ENCODE assay signal across 10 cellular contexts in genomic region chr17:37405522-37405921, GRCh38. TPM values are rescaled to one million over a fixed set of nuclear protein-coding genes. Genes with fewer than 3 reads are reported as not detected.
DNase-seq lines count a peak whose midpoint lies in the region; ATAC-seq and TF ChIP-seq lines count a peak whose summit lies in the region.
"Not testable (repeated sequence)": the region's sequence is repeated elsewhere in the genome, so short reads cannot be mapped to it uniquely, and the experiment has no call there.
"Had no signal": no experiment of that assay in that cellular context is flagged by ENCODE, and none has a peak within 500 bp of the region (broad histone marks: within the 10 kb centered on the region; RNA-seq: fewer than 3 reads in every experiment).

No MANE protein-coding gene starts in this region.

- H3K4me3 ChIP-seq in BJ (ENCODE audit: low read depth, low read length) (peak overlapping the region; percentile 93), HEK293 (ENCODE audit: low read depth, low read length) (peak overlapping the region; percentile 88), left ventricle myocardium inferior (peak overlapping the region; percentile 80)

- POLR2A ChIA-PET in BJ (lab: Charles Lee) = not testable (repeated sequence)
- POLR2A ChIA-PET in HEK293 (lab: Yijun Ruan, JAX) (interaction anchor here (0.6 to 1.7 kb wide), 2 partner anchors 47 to 48 kb away, joined by 3 to 4 read pairs; no protein-coding TSS in a partner anchor), RWPE1 (lab: Yijun Ruan, JAX; ENCODE audit: low non-redundant PET) (interaction anchor here (1.1 kb wide), 1 partner anchor 86 kb away, joined by 9 read pairs; no protein-coding TSS in a partner anchor)

- H3K36me3 ChIP-seq in BJ (ENCODE audit: control insufficient read depth, insufficient read depth, low read length); left ventricle myocardium inferior: not testable (repeated sequence)
- H3K36me3 ChIP-seq in HEK293 (ENCODE audit: control insufficient read depth in 2 of 2, insufficient read depth in 1 of 2, low read length in 2 of 2) = peaks cover 15 to 16% of the 10 kb centered on the region in 2 experiments; a peak in 2 of 3 replicates

- not testable (repeated sequence) for H3K9me3 ChIP-seq in HEK293 (ENCODE audit: control insufficient read depth, insufficient read depth, low read depth, low read length); left ventricle myocardium inferior (replicated peaks)

- H3K27ac ChIP-seq in HEK293 (ENCODE audit: extremely low read depth, low read depth, low read length); left ventricle myocardium inferior (replicated peaks): not testable (repeated sequence)
- H3K27ac ChIP-seq in RWPE1 = peak overlapping the region; percentile 94

- peaks cover 44% of the 10 kb centered on the region for H3K4me1 Mint-ChIP-seq in activated T-helper 1 cell treated with anti-CD3 and anti-CD28 coated beads, Interleukin-12 subunit alpha, Interleukin-12 subunit beta, Interleukin-2, Interleukin-4 antibody, amounts not matched to agents 30 ng/mL and 10 ng/mL and 1 ng/mL, durations not matched to agents 14 hours and 24 hours and 36 hours (ENCODE audit: low read depth)
- H3K4me1 Mint-ChIP-seq in dendritic cell treated with granulocyte-macrophage colony-stimulating factor and Interleukin-4, amounts not matched to agents 40 ng/mL and 50 ng/mL, for 4 days (ENCODE audit: low read depth) = peaks cover 38% of the 10 kb centered on the region
- peaks cover 27 to 39% of the 10 kb centered on the region in 2 donors for H3K4me1 Mint-ChIP-seq in natural killer cell treated with Interleukin-12 subunit alpha and Interleukin-12 subunit beta and Interleukin-15 and Interleukin-18, amount 100 ng/mL, for 72 hours (ENCODE audit: low read depth in 2 of 2)
- H3K4me1 Mint-ChIP-seq in stimulated activated naive CD8-positive, alpha-beta T cell treated with anti-CD3 and anti-CD28 coated beads, Interleukin-15, Interleukin-2, amounts not matched to agents 100 ng/mL and 50 ng/mL, for 24 hours (ENCODE audit: low read depth) = peaks cover 54% of the 10 kb centered on the region

- not testable (repeated sequence) for ATAC-seq in natural killer cell treated with Interleukin-12 subunit alpha and Interleukin-12 subunit beta and Interleukin-15 and Interleukin-18, amount 100 ng/mL, for 72 hours

- CTCF ChIA-PET in BJ (lab: Yijun Ruan, JAX) (interaction anchor here (2.3 kb wide), 1 partner anchor 32 kb away, joined by 16 read pairs; no protein-coding TSS in a partner anchor), HEK293 (lab: Yijun Ruan, JAX) (interaction anchor here (0.6 to 3.8 kb wide), 5 partner anchors 31 to 776 kb away, joined by 3 to 19 read pairs (median 3); no protein-coding TSS in a partner anchor)
- CTCF ChIA-PET in RWPE1 (lab: Yijun Ruan, JAX) = not testable (repeated sequence)

- DNase-seq in BJ (ENCODE audit: low read depth); RWPE1 (ENCODE audit: low spot score); activated T-helper 1 cell treated with anti-CD3 and anti-CD28 coated beads, Interleukin-12 subunit alpha, Interleukin-12 subunit beta, Interleukin-2, Interleukin-4 antibody, amounts not matched to agents 30 ng/mL and 10 ng/mL and 1 ng/mL, durations not matched to agents 14 hours and 24 hours and 36 hours (ENCODE audit: low spot score); left ventricle myocardium inferior; natural killer cell treated with Interleukin-12 subunit alpha and Interleukin-12 subunit beta and Interleukin-15 and Interleukin-18, amount 100 ng/mL, for 72 hours (ENCODE audit: low spot score): not testable (repeated sequence)

- H3K4me1 ChIP-seq in HEK293 (ENCODE audit: control insufficient read depth, insufficient read depth, low read length) = not testable (repeated sequence)
- peaks cover 31% of the 10 kb centered on the region for H3K4me1 ChIP-seq in left ventricle myocardium inferior

- TF ChIP-seq CTCF in BJ (IDR thresholded peaks at IDR 0.05; ENCODE audit: insufficient read depth, low read depth, low read length); HEK293 (tag by site-specific recombination; IDR thresholded peaks at IDR 0.05); RWPE1 (conservative IDR thresholded peaks at IDR 0.05; ENCODE audit: low read depth); left ventricle myocardium inferior (IDR thresholded peaks at IDR 0.05; ENCODE audit: borderline replicate concordance): not testable (repeated sequence)

- not testable (repeated sequence) for H3K27me3 ChIP-seq in BJ (ENCODE audit: control insufficient read depth, insufficient read depth, low read length); left ventricle myocardium inferior (ENCODE audit: low read depth)

- H3K36me3 Mint-ChIP-seq in activated T-helper 1 cell treated with anti-CD3 and anti-CD28 coated beads, Interleukin-12 subunit alpha, Interleukin-12 subunit beta, Interleukin-2, Interleukin-4 antibody, amounts not matched to agents 30 ng/mL and 10 ng/mL and 1 ng/mL, durations not matched to agents 14 hours and 24 hours and 36 hours (ENCODE audit: low read depth) = peaks cover 27% of the 10 kb centered on the region
- H3K36me3 Mint-ChIP-seq in dendritic cell treated with granulocyte-macrophage colony-stimulating factor and Interleukin-4, amounts not matched to agents 40 ng/mL and 50 ng/mL, for 4 days (ENCODE audit: low read depth); natural killer cell treated with Interleukin-12 subunit alpha and Interleukin-12 subunit beta and Interleukin-15 and Interleukin-18, amount 100 ng/mL, for 72 hours: not testable (repeated sequence)
- H3K36me3 Mint-ChIP-seq in stimulated activated naive CD8-positive, alpha-beta T cell treated with anti-CD3 and anti-CD28 coated beads, Interleukin-15, Interleukin-2, amounts not matched to agents 100 ng/mL and 50 ng/mL, for 24 hours (ENCODE audit: low read depth) = peaks cover 55% of the 10 kb centered on the region

- not testable (repeated sequence) for H3K27me3 Mint-ChIP-seq in activated T-helper 1 cell treated with anti-CD3 and anti-CD28 coated beads, Interleukin-12 subunit alpha, Interleukin-12 subunit beta, Interleukin-2, Interleukin-4 antibody, amounts not matched to agents 30 ng/mL and 10 ng/mL and 1 ng/mL, durations not matched to agents 14 hours and 24 hours and 36 hours (ENCODE audit: insufficient read depth); dendritic cell treated with granulocyte-macrophage colony-stimulating factor and Interleukin-4, amounts not matched to agents 40 ng/mL and 50 ng/mL, for 4 days; natural killer cell treated with Interleukin-12 subunit alpha and Interleukin-12 subunit beta and Interleukin-15 and Interleukin-18, amount 100 ng/mL, for 72 hours; stimulated activated naive CD8-positive, alpha-beta T cell treated with anti-CD3 and anti-CD28 coated beads, Interleukin-15, Interleukin-2, amounts not matched to agents 100 ng/mL and 50 ng/mL, for 24 hours

- H3K27ac Mint-ChIP-seq in activated T-helper 1 cell treated with anti-CD3 and anti-CD28 coated beads, Interleukin-12 subunit alpha, Interleukin-12 subunit beta, Interleukin-2, Interleukin-4 antibody, amounts not matched to agents 30 ng/mL and 10 ng/mL and 1 ng/mL, durations not matched to agents 14 hours and 24 hours and 36 hours; dendritic cell treated with granulocyte-macrophage colony-stimulating factor and Interleukin-4, amounts not matched to agents 40 ng/mL and 50 ng/mL, for 4 days: not testable (repeated sequence)
- H3K27ac Mint-ChIP-seq in natural killer cell treated with Interleukin-12 subunit alpha and Interleukin-12 subunit beta and Interleukin-15 and Interleukin-18, amount 100 ng/mL, for 72 hours = peak overlapping the region; percentile 93 to 94
- peak overlapping the region; percentile 97 for H3K27ac Mint-ChIP-seq in stimulated activated naive CD8-positive, alpha-beta T cell treated with anti-CD3 and anti-CD28 coated beads, Interleukin-15, Interleukin-2, amounts not matched to agents 100 ng/mL and 50 ng/mL, for 24 hours

- intact Hi-C loops in activated T-helper 1 cell treated with anti-CD3 and anti-CD28 coated beads, Interleukin-12 subunit alpha, Interleukin-12 subunit beta, Interleukin-2, Interleukin-4 antibody, amounts not matched to agents 30 ng/mL and 10 ng/mL and 1 ng/mL, durations not matched to agents 14 hours and 24 hours and 36 hours (cut with micrococcal nuclease) = loop anchor here (5.0 kb wide), 1 partner anchor 202 kb away; the partner anchor contains the start of gene SYNRG
- intact Hi-C loops in dendritic cell treated with granulocyte-macrophage colony-stimulating factor and Interleukin-4, amounts not matched to agents 40 ng/mL and 50 ng/mL, for 4 days (cut with micrococcal nuclease) = loop anchor here (10.0 kb wide), 1 partner anchor 51 kb away; no protein-coding TSS in a partner anchor
- intact Hi-C loops in left ventricle myocardium inferior (cut with micrococcal nuclease) = loop anchor here (5.0 kb wide), 1 partner anchor 82 kb away; the partner anchor contains the start of gene DUSP14

- peak overlapping the region; percentile 99 for H3K4me3 Mint-ChIP-seq in activated T-helper 1 cell treated with anti-CD3 and anti-CD28 coated beads, Interleukin-12 subunit alpha, Interleukin-12 subunit beta, Interleukin-2, Interleukin-4 antibody, amounts not matched to agents 30 ng/mL and 10 ng/mL and 1 ng/mL, durations not matched to agents 14 hours and 24 hours and 36 hours
- peak overlapping the region; percentile 95 for H3K4me3 Mint-ChIP-seq in dendritic cell treated with granulocyte-macrophage colony-stimulating factor and Interleukin-4, amounts not matched to agents 40 ng/mL and 50 ng/mL, for 4 days
- peak overlapping the region; percentile 99 for H3K4me3 Mint-ChIP-seq in natural killer cell treated with Interleukin-12 subunit alpha and Interleukin-12 subunit beta and Interleukin-15 and Interleukin-18, amount 100 ng/mL, for 72 hours
- H3K4me3 Mint-ChIP-seq in stimulated activated naive CD8-positive, alpha-beta T cell treated with anti-CD3 and anti-CD28 coated beads, Interleukin-15, Interleukin-2, amounts not matched to agents 100 ng/mL and 50 ng/mL, for 24 hours = peak overlapping the region; percentile 99

- not testable (repeated sequence) for H3K9me3 Mint-ChIP-seq in activated T-helper 1 cell treated with anti-CD3 and anti-CD28 coated beads, Interleukin-12 subunit alpha, Interleukin-12 subunit beta, Interleukin-2, Interleukin-4 antibody, amounts not matched to agents 30 ng/mL and 10 ng/mL and 1 ng/mL, durations not matched to agents 14 hours and 24 hours and 36 hours; dendritic cell treated with granulocyte-macrophage colony-stimulating factor and Interleukin-4, amounts not matched to agents 40 ng/mL and 50 ng/mL, for 4 days; natural killer cell treated with Interleukin-12 subunit alpha and Interleukin-12 subunit beta and Interleukin-15 and Interleukin-18, amount 100 ng/mL, for 72 hours; stimulated activated naive CD8-positive, alpha-beta T cell treated with anti-CD3 and anti-CD28 coated beads, Interleukin-15, Interleukin-2, amounts not matched to agents 100 ng/mL and 50 ng/mL, for 24 hours

RNA-seq across cellular contexts. Expression of gene ACACA, which starts 1.1 kb away (rescaled TPM):
- polyA plus RNA-seq in BJ (2011; rRNA removed) = 26.9 and 32.4 TPM in 2 replicates
- polyA minus RNA-seq in BJ (2011; rRNA and poly(A)+ RNA removed) = 58.8 and 77.3 TPM in 2 replicates
- total RNA-seq in activated T-helper 1 cell treated with anti-CD3 and anti-CD28 coated beads, Interleukin-12 subunit alpha, Interleukin-12 subunit beta, Interleukin-2, Interleukin-4 antibody, amounts not matched to agents 30 ng/mL and 10 ng/mL and 1 ng/mL, durations not matched to agents 14 hours and 24 hours and 36 hours = 110 and 122 TPM in 2 replicates
- 16.2 TPM for total RNA-seq in left ventricle myocardium inferior
- 100 to 1,000 TPM in 1 of 2 donors, 10 to 100 TPM in 1; 41.9 to 126 TPM for total RNA-seq in natural killer cell treated with Interleukin-12 subunit alpha and Interleukin-12 subunit beta and Interleukin-15 and Interleukin-18, amount 100 ng/mL, for 72 hours

RNA-seq across cellular contexts. Expression of gene TADA2A, which starts 1.2 kb away (rescaled TPM):
- polyA plus RNA-seq in BJ (2011; rRNA removed) = 13.6 and 19.3 TPM in 2 replicates
- polyA minus RNA-seq in BJ (2011; rRNA and poly(A)+ RNA removed) = 16.5 and 22.5 TPM in 2 replicates
- total RNA-seq in activated T-helper 1 cell treated with anti-CD3 and anti-CD28 coated beads, Interleukin-12 subunit alpha, Interleukin-12 subunit beta, Interleukin-2, Interleukin-4 antibody, amounts not matched to agents 30 ng/mL and 10 ng/mL and 1 ng/mL, durations not matched to agents 14 hours and 24 hours and 36 hours = 39.7 and 41.9 TPM in 2 replicates
- total RNA-seq in left ventricle myocardium inferior = 11.9 TPM
- 10 to 100 TPM; 30.5 to 55.4 TPM for total RNA-seq in natural killer cell treated with Interleukin-12 subunit alpha and Interleukin-12 subunit beta and Interleukin-15 and Interleukin-18, amount 100 ng/mL, for 72 hours

RNA-seq across cellular contexts. Expression of gene C17orf78, which starts 29.7 kb away (rescaled TPM):
- polyA plus RNA-seq in BJ (2011; rRNA removed) = not detected in 2 replicates
- not detected in 2 replicates for polyA minus RNA-seq in BJ (2011; rRNA and poly(A)+ RNA removed)
- total RNA-seq in activated T-helper 1 cell treated with anti-CD3 and anti-CD28 coated beads, Interleukin-12 subunit alpha, Interleukin-12 subunit beta, Interleukin-2, Interleukin-4 antibody, amounts not matched to agents 30 ng/mL and 10 ng/mL and 1 ng/mL, durations not matched to agents 14 hours and 24 hours and 36 hours = not detected in 2 replicates
- total RNA-seq in left ventricle myocardium inferior = not detected
- total RNA-seq in natural killer cell treated with Interleukin-12 subunit alpha and Interleukin-12 subunit beta and Interleukin-15 and Interleukin-18, amount 100 ng/mL, for 72 hours = not detected
- total RNA-seq: liver, urinary bladder had no signal
- polyA plus RNA-seq: liver, urinary bladder had no signal
